In the genomic region with DNA sequence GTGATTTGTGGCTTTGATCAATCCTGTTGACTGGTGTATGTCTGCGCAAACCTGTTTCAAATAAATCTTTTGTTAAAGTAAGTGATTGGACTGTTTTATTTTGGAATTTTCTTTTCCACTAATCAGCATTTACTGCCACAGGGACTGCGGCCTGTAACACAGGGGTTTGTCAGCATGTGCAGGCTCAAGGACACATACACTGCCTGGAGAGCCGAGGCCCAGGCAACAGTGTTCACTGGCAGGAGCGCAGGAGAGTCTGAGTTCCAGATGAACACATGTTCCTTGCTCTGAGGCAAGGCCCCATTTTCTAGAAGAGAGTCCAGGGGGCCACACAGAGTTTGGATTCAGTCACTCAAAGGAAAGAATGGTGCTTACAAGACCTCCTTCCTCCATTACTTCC, we compare ENCODE assay signal across 1 cellular context.
TF ChIP-seq lines count a peak whose summit lies in the region.

No MANE protein-coding gene starts in this region.

TF ChIP-seq in H1, 55 proteins besides CTCF, POLR2A, EP300 and RAD21:
- TF ChIP-seq RBBP5 (IDR thresholded peaks at IDR 0.05; ENCODE audit: borderline replicate concordance, low read depth, low read length) (no peak), TAF1 (IDR thresholded peaks at IDR 0.05; ENCODE audit: low read depth, low read length) (no peak), CEBPB (IDR thresholded peaks at IDR 0.05; ENCODE audit: low read depth, low read length) (no peak), KDM1A (IDR thresholded peaks at IDR 0.05; ENCODE audit: borderline replicate concordance, low read length) (no peak), TEAD4 (IDR thresholded peaks at IDR 0.05; ENCODE audit: low read depth, low read length) (no peak), BCL11A (IDR thresholded peaks at IDR 0.05; ENCODE audit: low read depth in 2 of 2, low read length in 2 of 2) (no peak), SIRT6 (IDR thresholded peaks at IDR 0.05; ENCODE audit: low read length) (no peak), CBX5 (IDR thresholded peaks at IDR 0.05; ENCODE audit: low read depth, low read length) (no peak), SUZ12 (IDR thresholded peaks at IDR 0.05; ENCODE audit: low read length) (no peak), NANOG (IDR thresholded peaks at IDR 0.05; ENCODE audit: insufficient read depth, low read depth, low read length, poor library complexity, severe bottlenecking) (no peak), SP1 (IDR thresholded peaks at IDR 0.05; ENCODE audit: low read depth, low read length) (no peak), KDM4A (IDR thresholded peaks at IDR 0.05; ENCODE audit: low read depth, low read length, severe bottlenecking) (no peak), JUN (IDR thresholded peaks at IDR 0.05; ENCODE audit: low read depth, low read length) (no peak), NRF1 (IDR thresholded peaks at IDR 0.05; ENCODE audit: low read depth, low read length) (no peak), POU5F1 (IDR thresholded peaks at IDR 0.05; ENCODE audit: low read depth, low read length) (no peak)
- TF ChIP-seq, protein P1, sequence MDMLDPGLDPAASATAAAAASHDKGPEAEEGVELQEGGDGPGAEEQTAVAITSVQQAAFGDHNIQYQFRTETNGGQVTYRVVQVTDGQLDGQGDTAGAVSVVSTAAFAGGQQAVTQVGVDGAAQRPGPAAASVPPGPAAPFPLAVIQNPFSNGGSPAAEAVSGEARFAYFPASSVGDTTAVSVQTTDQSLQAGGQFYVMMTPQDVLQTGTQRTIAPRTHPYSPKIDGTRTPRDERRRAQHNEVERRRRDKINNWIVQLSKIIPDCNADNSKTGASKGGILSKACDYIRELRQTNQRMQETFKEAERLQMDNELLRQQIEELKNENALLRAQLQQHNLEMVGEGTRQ (IDR thresholded peaks at IDR 0.05; ENCODE audit: low read length), result no peak
